1 cellular context compared by ENCODE assay signal in the genomic region with DNA sequence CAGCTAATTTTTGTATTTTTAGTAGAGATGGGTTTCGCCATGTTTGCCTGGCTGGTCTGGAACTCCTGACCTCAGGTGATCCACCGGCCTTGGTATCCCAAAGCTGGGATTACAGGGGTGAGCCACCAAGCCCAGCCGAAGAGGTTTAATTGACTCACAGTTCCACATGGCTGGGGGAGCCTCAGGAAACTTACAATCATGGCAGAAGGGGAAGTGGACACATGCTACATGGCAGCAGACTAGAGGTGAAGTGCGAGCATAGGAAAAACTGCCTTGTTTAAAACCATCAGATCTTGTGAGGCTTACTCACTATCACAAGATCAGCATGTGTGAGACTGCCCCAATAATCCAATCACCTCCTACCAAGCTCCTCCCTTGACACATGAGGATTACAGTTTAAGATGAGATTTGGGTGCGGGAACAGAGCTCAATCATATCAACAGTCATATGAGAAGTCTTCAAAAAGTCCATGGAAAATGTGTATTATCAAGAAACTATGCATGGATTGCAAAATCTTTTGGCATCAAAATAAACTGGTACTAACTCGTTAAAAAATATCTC.
TF ChIP-seq lines count a peak whose summit lies in the region.

No MANE protein-coding gene starts in this region.

TF ChIP-seq in K562, 482 proteins besides CTCF, POLR2A, EP300 and RAD21:
- TF ChIP-seq SPI1 (IDR thresholded peaks at IDR 0.05; ENCODE audit: borderline replicate concordance, low read depth, low read length) (peak; percentile 53; the same call in 1 of the 2 replicates), FOSL1 (tag; conservative IDR thresholded peaks at IDR 0.05) (peak; percentile 42; the same call in 1 of the 2 replicates), SIN3A (IDR thresholded peaks at IDR 0.05; ENCODE audit: borderline replicate concordance in 2 of 2, control insufficient read depth in 1 of 2, low read depth in 2 of 2, low read length in 2 of 2) (no peak), ZNF766 (CRISPR knock-in tag; conservative IDR thresholded peaks at IDR 0.05) (peak; percentile 62; the same call in 1 of the 2 replicates)
- TF ChIP-seq, protein P1, sequence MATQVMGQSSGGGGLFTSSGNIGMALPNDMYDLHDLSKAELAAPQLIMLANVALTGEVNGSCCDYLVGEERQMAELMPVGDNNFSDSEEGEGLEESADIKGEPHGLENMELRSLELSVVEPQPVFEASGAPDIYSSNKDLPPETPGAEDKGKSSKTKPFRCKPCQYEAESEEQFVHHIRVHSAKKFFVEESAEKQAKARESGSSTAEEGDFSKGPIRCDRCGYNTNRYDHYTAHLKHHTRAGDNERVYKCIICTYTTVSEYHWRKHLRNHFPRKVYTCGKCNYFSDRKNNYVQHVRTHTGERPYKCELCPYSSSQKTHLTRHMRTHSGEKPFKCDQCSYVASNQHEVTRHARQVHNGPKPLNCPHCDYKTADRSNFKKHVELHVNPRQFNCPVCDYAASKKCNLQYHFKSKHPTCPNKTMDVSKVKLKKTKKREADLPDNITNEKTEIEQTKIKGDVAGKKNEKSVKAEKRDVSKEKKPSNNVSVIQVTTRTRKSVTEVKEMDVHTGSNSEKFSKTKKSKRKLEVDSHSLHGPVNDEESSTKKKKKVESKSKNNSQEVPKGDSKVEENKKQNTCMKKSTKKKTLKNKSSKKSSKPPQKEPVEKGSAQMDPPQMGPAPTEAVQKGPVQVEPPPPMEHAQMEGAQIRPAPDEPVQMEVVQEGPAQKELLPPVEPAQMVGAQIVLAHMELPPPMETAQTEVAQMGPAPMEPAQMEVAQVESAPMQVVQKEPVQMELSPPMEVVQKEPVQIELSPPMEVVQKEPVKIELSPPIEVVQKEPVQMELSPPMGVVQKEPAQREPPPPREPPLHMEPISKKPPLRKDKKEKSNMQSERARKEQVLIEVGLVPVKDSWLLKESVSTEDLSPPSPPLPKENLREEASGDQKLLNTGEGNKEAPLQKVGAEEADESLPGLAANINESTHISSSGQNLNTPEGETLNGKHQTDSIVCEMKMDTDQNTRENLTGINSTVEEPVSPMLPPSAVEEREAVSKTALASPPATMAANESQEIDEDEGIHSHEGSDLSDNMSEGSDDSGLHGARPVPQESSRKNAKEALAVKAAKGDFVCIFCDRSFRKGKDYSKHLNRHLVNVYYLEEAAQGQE (CRISPR knock-in tag; IDR thresholded peaks at IDR 0.05; ENCODE audit: low read depth): no peak
TF ChIP-seq in K562: peak in this region for 3.
